ENCODE assay signal across 11 cellular contexts in the genomic region with DNA sequence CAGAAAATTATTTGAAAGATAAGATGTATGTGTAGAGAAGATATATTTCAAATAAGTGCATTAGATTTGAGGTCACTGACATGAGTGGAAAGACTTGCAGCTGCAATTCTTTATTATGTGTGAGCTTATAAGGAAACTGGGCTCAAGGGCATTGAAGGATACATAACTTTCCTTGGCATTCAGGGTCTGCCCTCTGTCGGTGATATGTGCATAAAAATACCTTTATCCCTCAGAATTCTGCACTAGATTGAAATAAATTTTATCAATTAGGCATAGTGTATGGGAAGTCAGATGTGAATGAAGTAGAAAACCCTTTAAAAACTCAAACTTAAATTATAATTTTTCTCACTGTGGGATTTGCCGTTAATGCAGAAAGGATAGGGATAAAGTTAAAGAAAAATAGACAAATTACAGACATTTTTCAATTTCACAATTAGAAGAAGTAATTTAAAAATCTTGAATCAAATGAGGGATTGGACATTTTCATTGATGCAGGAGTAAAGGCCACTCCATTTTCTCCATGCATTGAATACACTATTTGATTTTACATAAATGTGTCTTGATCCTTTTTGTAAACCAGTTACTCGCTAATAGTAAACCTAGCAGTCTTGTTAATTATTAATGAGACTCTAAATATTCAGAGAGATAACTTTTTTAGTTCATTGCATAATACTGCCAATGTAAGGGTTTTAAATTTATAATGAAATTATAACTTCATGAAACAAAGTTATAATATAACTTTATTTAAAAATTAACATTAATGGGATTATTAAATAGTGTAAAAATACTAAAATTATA. TPM values are rescaled to one million over a fixed set of nuclear protein-coding genes. Genes with fewer than 3 reads are reported as not detected.
A peak's percentile ranks its signal among the peaks of the same experiment; 100 is the strongest.
DNase-seq lines count a peak whose midpoint lies in the region; ATAC-seq, FAIRE-seq and TF ChIP-seq lines count a peak whose summit lies in the region.
"Had no signal": no experiment of that assay in that cellular context is flagged by ENCODE, and none has a peak within 500 bp of the region (broad histone marks: within the 10 kb centered on the region; RNA-seq: fewer than 3 reads in every experiment).

No MANE protein-coding gene starts in this region.

- H3K27me3 ChIP-seq in KMS-11 (ENCODE audit: insufficient read depth, low read depth) (no peaks in the 10 kb centered on the region), astrocyte (ENCODE audit: insufficient read depth, low read length) (no peaks in the 10 kb centered on the region)
- H3K27me3 ChIP-seq: MG63 had no signal

- no peaks in the 10 kb centered on the region for H3K9me3 ChIP-seq in astrocyte (ENCODE audit: insufficient read depth, low read depth, low read length)
- H3K9me3 ChIP-seq in T-helper 17 cell (ENCODE audit: control insufficient read depth, low read length, poor library complexity, severe bottlenecking): no peaks in the 10 kb centered on the region
- H3K9me3 ChIP-seq: MG63 had no signal

- H3K36me3 Mint-ChIP-seq in astrocyte (ENCODE audit: low read depth, unreplicated experiment): no peaks in the 10 kb centered on the region
- H3K36me3 Mint-ChIP-seq in T-helper 17 cell (ENCODE audit: low read depth): no peaks in the 10 kb centered on the region

- no peaks in the 10 kb centered on the region for H3K4me1 Mint-ChIP-seq in astrocyte (ENCODE audit: low read depth, unreplicated experiment)
- H3K4me1 Mint-ChIP-seq in T-helper 17 cell: no peaks in the 10 kb centered on the region

- H3K4me2 ChIP-seq in KMS-11: no peak overlapping the region
- H3K4me2 ChIP-seq in astrocyte (ENCODE audit: low read length): no peak overlapping the region

- CTCF ChIA-PET in GM10248 (lab: Yijun Ruan, JAX): no interaction called here

- H3K27me3 Mint-ChIP-seq in astrocyte (ENCODE audit: low read depth, unreplicated experiment) (peaks cover 7% of the 10 kb centered on the region), T-helper 17 cell (peaks cover 18% of the 10 kb centered on the region)

- DNase-seq in astrocyte (ENCODE audit: low read depth): no peak
- DNase-seq in left lobe of liver (ENCODE audit: low spot score): no peak
- no peak for DNase-seq in midbrain (lab: John Stamatoyannopoulos, UW)
- DNase-seq in T-helper 17 cell: no peak
- no peak for DNase-seq in GM10248 (ENCODE audit: extremely low spot score)
- DNase-seq: GDM1, MG63 had no signal

- no peak for FAIRE-seq in astrocyte (lab: Jason Lieb, UNC)

- TF ChIP-seq CTCF in C4-2B (conservative IDR thresholded peaks at IDR 0.05): peak; percentile 67
- peak; percentile 48 for TF ChIP-seq CTCF in KMS-11 (conservative IDR thresholded peaks at IDR 0.05; ENCODE audit: low read depth, low read length)
- TF ChIP-seq CTCF in astrocyte (IDR thresholded peaks at IDR 0.05; ENCODE audit: insufficient read depth, low read depth, low read length): peak; percentile 29
- no peak for TF ChIP-seq CTCF in GM10248 (IDR thresholded peaks at IDR 0.05; ENCODE audit: control extremely low read depth, extremely low read depth, low read depth, missing control alignments)

- H3K4me1 ChIP-seq in KMS-11 (ENCODE audit: low read depth, poor library complexity, severe bottlenecking): no peaks in the 10 kb centered on the region
- no peaks in the 10 kb centered on the region for H3K4me1 ChIP-seq in astrocyte (ENCODE audit: insufficient read depth, low read length)

- no peak overlapping the region for H3K27ac Mint-ChIP-seq in astrocyte (ENCODE audit: unreplicated experiment)
- H3K27ac Mint-ChIP-seq in T-helper 17 cell: no peak overlapping the region

- H3K79me2 ChIP-seq in KMS-11 (ENCODE audit: insufficient read depth, low read depth) (no peaks in the 10 kb centered on the region), astrocyte (ENCODE audit: insufficient read depth, low read length) (no peaks in the 10 kb centered on the region)

- no peaks in the 10 kb centered on the region for H3K9me3 Mint-ChIP-seq in astrocyte (ENCODE audit: unreplicated experiment)

- H4K20me1 ChIP-seq in KMS-11 (ENCODE audit: insufficient read depth) (no peaks in the 10 kb centered on the region), astrocyte (ENCODE audit: insufficient read depth, low read length) (no peaks in the 10 kb centered on the region)

- POLR2A ChIA-PET in GM10248 (lab: Yijun Ruan, JAX): no interaction called here

- ATAC-seq in left lobe of liver (peak; percentile 94), T-helper 17 cell (no peak), HG03097 (IDR thresholded peaks at IDR 0.05; ENCODE audit: low FRiP score, unreplicated experiment) (no peak)
- ATAC-seq: Panc1 had no signal

- no peaks in the 10 kb centered on the region for H3K36me3 ChIP-seq in KMS-11 (ENCODE audit: insufficient read depth)
- no peaks in the 10 kb centered on the region for H3K36me3 ChIP-seq in astrocyte (ENCODE audit: insufficient read depth, low read length)
- H3K36me3 ChIP-seq: MG63 had no signal

- H3K4me3 Mint-ChIP-seq in astrocyte (ENCODE audit: unreplicated experiment) (no peak overlapping the region), T-helper 17 cell (no peak overlapping the region)

- no peak overlapping the region for H3K9ac ChIP-seq in KMS-11
- no peak overlapping the region for H3K9ac ChIP-seq in astrocyte (ENCODE audit: low read length)

- H3K4me3 ChIP-seq in KMS-11 (IDR thresholded peaks at IDR 0.05; ENCODE audit: insufficient read depth, low read depth, low read length): no peak overlapping the region
- no peak overlapping the region for H3K4me3 ChIP-seq in astrocyte (ENCODE audit: insufficient read depth, low read depth, low read length)
- H3K4me3 ChIP-seq: MG63 had no signal

- no peak overlapping the region for H2AFZ ChIP-seq in KMS-11 (ENCODE audit: low read depth)
- no peak overlapping the region for H2AFZ ChIP-seq in astrocyte (ENCODE audit: low read depth, low read length)

- H3K27ac ChIP-seq in C4-2B (no peak overlapping the region), KMS-11 (no peak overlapping the region), astrocyte (ENCODE audit: low read depth, low read length) (no peak overlapping the region)

RNA-seq across cellular contexts. Expression of a gene that starts 21.0 kb away (rescaled TPM):
- not detected in 2 replicates for total RNA-seq in astrocyte
- total RNA-seq in left lobe of liver: 127 TPM
- not detected for total RNA-seq in T-helper 17 cell

Comparison
In these comparisons a context has a peak if more than half of its experiments do, and no peak if none do; other contexts are left out.
1. RNA of a gene that starts 21.0 kb away (total RNA-seq): 127 TPM in left lobe of liver (single experiment); not detected in T-helper 17 cell and not detected in astrocyte; every median in the first group is over 100 times any median in the second.